Comparison of ENCODE assay signal across 13 cellular contexts in the genomic region with DNA sequence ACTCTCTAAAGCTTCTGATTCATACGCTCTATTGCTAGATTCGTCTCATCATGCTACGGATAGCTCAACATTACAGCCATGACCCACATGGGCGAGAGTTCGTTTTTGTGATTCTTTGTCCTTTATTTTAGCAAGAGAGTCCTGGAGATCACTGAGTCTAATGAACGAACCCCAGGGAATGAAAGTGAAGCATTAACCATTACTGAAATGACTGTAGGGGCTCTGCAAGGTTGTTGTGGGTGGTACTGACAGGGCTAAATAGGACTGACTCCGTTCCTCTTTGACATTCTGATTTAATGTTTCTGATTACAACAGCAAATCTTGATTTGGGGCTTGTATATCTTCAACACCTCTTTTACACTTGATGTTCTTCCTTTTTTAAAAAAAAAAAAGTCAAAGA. TPM values are rescaled to one million over a fixed set of nuclear protein-coding genes. Genes with fewer than 3 reads are reported as not detected.
A peak's percentile ranks its signal among the peaks of the same experiment; 100 is the strongest.
DNase-seq lines count a peak whose midpoint lies in the region; ATAC-seq, FAIRE-seq and TF ChIP-seq lines count a peak whose summit lies in the region.
"Had no signal": no experiment of that assay in that cellular context is flagged by ENCODE, and none has a peak within 500 bp of the region (broad histone marks: within the 10 kb centered on the region; RNA-seq: fewer than 3 reads in every experiment).

No MANE protein-coding gene starts in this region.

- no peaks in the 10 kb centered on the region; the same call in 1 of the 2 replicates for H3K4me1 ChIP-seq in BE2C

- TF ChIP-seq CTCF in BE2C (IDR thresholded peaks at IDR 0.05; ENCODE audit: low read depth, low read length), result no peak

- ATAC-seq in GM18867 (IDR thresholded peaks at IDR 0.05; ENCODE audit: unreplicated experiment), result peak; percentile 90
- peak; percentile 91 for ATAC-seq in HG02588 (IDR thresholded peaks at IDR 0.05; ENCODE audit: unreplicated experiment)
- peak; percentile 83 for ATAC-seq in HG03521 (IDR thresholded peaks at IDR 0.05; ENCODE audit: unreplicated experiment)
- ATAC-seq: esophagus mucosa, left colon had no signal

- H3K36me3 ChIP-seq in BE2C, result no peaks in the 10 kb centered on the region

- peaks cover 5% of the 10 kb centered on the region for H3K27me3 ChIP-seq in BE2C
- H3K27me3 ChIP-seq: BLaER1 treated with 17β-estradiol and CSF1 and Interleukin-3, amounts not matched to agents 10 nM and 100 nM had no signal

- H3K4me3 ChIP-seq in BE2C (ENCODE audit: low read depth, low read length), result no peak overlapping the region
- H3K4me3 ChIP-seq: BLaER1 treated with 17β-estradiol and CSF1 and Interleukin-3, amounts not matched to agents 10 nM and 100 nM had no signal

- no peak for FAIRE-seq in RCC 7860 (lab: Jason Lieb, UNC)

- peak; percentile 72 for DNase-seq in CD1c-positive myeloid dendritic cell (ENCODE audit: extremely low spot score)
- DNase-seq in cerebellum (ENCODE audit: low spot score), result no peak
- no peak for DNase-seq in NCI-H510A (lab: John Stamatoyannopoulos, UW)
- no peak for DNase-seq in BE2C
- DNase-seq in RCC 7860 (ENCODE audit: low spot score), result no peak
- DNase-seq: left colon, NCI-H774 had no signal

- H3K9me3 ChIP-seq in BE2C, result no peaks in the 10 kb centered on the region
- H3K9me3 ChIP-seq: BLaER1 treated with 17β-estradiol and CSF1 and Interleukin-3, amounts not matched to agents 10 nM and 100 nM had no signal

RNA-seq across cellular contexts. Expression of a gene that starts 13.7 kb away (rescaled TPM):
- 32.2 TPM for total RNA-seq in cerebellum
- 237 TPM for polyA plus RNA-seq in BE2C (2012; ENCODE audit: insufficient read depth, insufficient read length, low read depth)

RNA-seq across cellular contexts. Expression of a gene that starts 42.7 kb away (rescaled TPM):
- total RNA-seq in cerebellum, result 1.1 TPM
- 0.25 TPM for polyA plus RNA-seq in BE2C (2012; ENCODE audit: insufficient read depth, insufficient read length, low read depth)
- total RNA-seq: pulmonary artery endothelial cell had no signal
